In genomic region chr1:192430644-192431043, GRCh38 we compare ENCODE assay signal across 23 cellular contexts.
"Had no signal": no experiment of that assay in that cellular context is flagged by ENCODE, and none has a peak within 500 bp of the region (broad histone marks: within the 10 kb centered on the region; RNA-seq: fewer than 3 reads in every experiment).

No MANE protein-coding gene starts in this region.

- H3K36me3 ChIP-seq: MG63, SJSA1 had no signal

- H3K9me3 ChIP-seq: MG63, SJSA1 had no signal

- H3K4me1 ChIP-seq: SJSA1 had no signal

- H3K4me3 ChIP-seq: MG63, SJSA1, SK-N-MC had no signal

- DNase-seq: Karpas-422; KG1; MG63; NCI-H1092; NCI-H1105 treated with DMSO at 0.1 percent for 48 hours; NCI-H1417 treated with DMSO at 0.1 percent for 48 hours; NCI-H146; NCI-H1694 treated with DMSO at 0.1 percent for 48 hours; NCI-H1930; NCI-H2081; NCI-H2171; NCI-H226; NCI-H446; NCI-H510A; NCI-H524 treated with DMSO at 0.1 percent for 48 hours; NCI-H69; NCI-H774; NK-92 treated with Interleukin-12 subunit alpha and Interleukin-12 subunit beta, amount 100 ng/mL, for 24 hours; Right ventricle myocardium superior; RPMI8226; SIG-M5 had no signal

- H3K27ac ChIP-seq: SJSA1, SK-N-MC had no signal

- H3K27me3 ChIP-seq: MG63, SJSA1 had no signal
